14 cellular contexts compared by ENCODE assay signal in the genomic region with DNA sequence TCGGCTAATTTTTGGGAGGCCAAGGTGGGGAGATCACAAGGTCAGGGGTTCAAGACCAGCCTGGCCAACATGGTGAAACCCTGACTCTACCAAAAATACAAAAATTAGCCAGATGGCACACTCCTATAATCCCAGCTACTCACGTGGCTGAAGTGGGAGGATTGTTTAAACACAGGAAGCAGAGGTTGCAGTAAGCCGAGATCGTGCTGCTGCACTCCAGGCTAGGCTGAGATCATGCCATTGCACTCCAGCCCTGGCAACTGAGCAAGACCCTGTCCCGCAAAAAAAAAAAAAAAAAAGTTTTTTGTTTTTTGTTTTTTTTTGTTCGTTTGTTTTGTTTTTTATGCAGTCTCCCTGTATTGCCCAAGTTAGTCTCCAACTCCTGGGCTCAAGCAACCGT. TPM values are rescaled to one million over a fixed set of nuclear protein-coding genes. Genes with fewer than 3 reads are reported as not detected.
DNase-seq lines count a peak whose midpoint lies in the region; ATAC-seq lines count a peak whose summit lies in the region.
"Had no signal": no experiment of that assay in that cellular context is flagged by ENCODE, and none has a peak within 500 bp of the region (broad histone marks: within the 10 kb centered on the region; RNA-seq: fewer than 3 reads in every experiment).

No MANE protein-coding gene starts in this region.

- H3K9me3 ChIP-seq in T-helper 17 cell (ENCODE audit: control insufficient read depth, low read length, poor library complexity, severe bottlenecking): no peaks in the 10 kb centered on the region

- DNase-seq in activated naive CD4-positive, alpha-beta T cell (lab: John Stamatoyannopoulos, UW): no peak
- peak; percentile 32 for DNase-seq in MV-4-11 (lab: John Stamatoyannopoulos, UW)
- no peak for DNase-seq in T-helper 17 cell
- DNase-seq in midbrain (lab: John Stamatoyannopoulos, UW): no peak
- no peak for DNase-seq in NCI-H510A (lab: John Stamatoyannopoulos, UW)
- no peak for DNase-seq in activated T-helper 2 cell treated with anti-CD3 and anti-CD28 coated beads, Interferon-gamma antibody, Interleukin-2, Interleukin-4, amounts not matched to agents 10 μg/mL and 5 μg/mL and 100 μg/mL, durations not matched to agents 14 hours and 24 hours and 36 hours (ENCODE audit: low spot score)
- DNase-seq: C1 segment of cervical spinal cord; Calu3; CD4-positive, alpha-beta T cell; GM23248; H7 had no signal

- H3K27ac Mint-ChIP-seq in activated naive CD4-positive, alpha-beta T cell treated with anti-CD3 and anti-CD28 coated beads, Interleukin-2, amount 50 U/mL, for 24 hours: peak overlapping the region; percentile 36
- H3K27ac Mint-ChIP-seq in T-helper 17 cell: no peak overlapping the region
- no peak overlapping the region for H3K27ac Mint-ChIP-seq in activated T-helper 2 cell treated with anti-CD3 and anti-CD28 coated beads, Interferon-gamma antibody, Interleukin-2, Interleukin-4, amounts not matched to agents 10 μg/mL and 5 μg/mL and 100 μg/mL, durations not matched to agents 14 hours and 24 hours and 36 hours
- H3K27ac Mint-ChIP-seq: B cell; CD4-positive, alpha-beta T cell had no signal

- H3K4me1 Mint-ChIP-seq in activated naive CD4-positive, alpha-beta T cell treated with anti-CD3 and anti-CD28 coated beads, Interleukin-2, amount 50 U/mL, for 24 hours: no peaks in the 10 kb centered on the region
- H3K4me1 Mint-ChIP-seq in T-helper 17 cell: no peaks in the 10 kb centered on the region
- no peaks in the 10 kb centered on the region for H3K4me1 Mint-ChIP-seq in activated T-helper 2 cell treated with anti-CD3 and anti-CD28 coated beads, Interferon-gamma antibody, Interleukin-2, Interleukin-4, amounts not matched to agents 10 μg/mL and 5 μg/mL and 100 μg/mL, durations not matched to agents 14 hours and 24 hours and 36 hours (ENCODE audit: low read depth)
- H3K4me1 Mint-ChIP-seq: B cell had no signal

- H3K36me3 Mint-ChIP-seq in activated naive CD4-positive, alpha-beta T cell treated with anti-CD3 and anti-CD28 coated beads, Interleukin-2, amount 50 U/mL, for 24 hours: peaks cover 2% of the 10 kb centered on the region
- peaks cover 2% of the 10 kb centered on the region for H3K36me3 Mint-ChIP-seq in T-helper 17 cell (ENCODE audit: low read depth)
- no peaks in the 10 kb centered on the region for H3K36me3 Mint-ChIP-seq in activated T-helper 2 cell treated with anti-CD3 and anti-CD28 coated beads, Interferon-gamma antibody, Interleukin-2, Interleukin-4, amounts not matched to agents 10 μg/mL and 5 μg/mL and 100 μg/mL, durations not matched to agents 14 hours and 24 hours and 36 hours (ENCODE audit: low read depth)

- intact Hi-C loops in activated T-helper 2 cell treated with anti-CD3 and anti-CD28 coated beads, Interferon-gamma antibody, Interleukin-2, Interleukin-4, amounts not matched to agents 10 μg/mL and 5 μg/mL and 100 μg/mL, durations not matched to agents 14 hours and 24 hours and 36 hours (cut with micrococcal nuclease): no loop called here

- peaks cover 5% of the 10 kb centered on the region for H3K9me3 Mint-ChIP-seq in activated naive CD4-positive, alpha-beta T cell treated with anti-CD3 and anti-CD28 coated beads, Interleukin-2, amount 50 U/mL, for 24 hours
- H3K9me3 Mint-ChIP-seq in activated T-helper 2 cell treated with anti-CD3 and anti-CD28 coated beads, Interferon-gamma antibody, Interleukin-2, Interleukin-4, amounts not matched to agents 10 μg/mL and 5 μg/mL and 100 μg/mL, durations not matched to agents 14 hours and 24 hours and 36 hours: no peaks in the 10 kb centered on the region
- H3K9me3 Mint-ChIP-seq: CD4-positive, alpha-beta T cell had no signal

- no peak overlapping the region for H3K4me3 Mint-ChIP-seq in activated naive CD4-positive, alpha-beta T cell treated with anti-CD3 and anti-CD28 coated beads, Interleukin-2, amount 50 U/mL, for 24 hours
- peak overlapping the region; percentile 5 for H3K4me3 Mint-ChIP-seq in T-helper 17 cell
- H3K4me3 Mint-ChIP-seq in activated T-helper 2 cell treated with anti-CD3 and anti-CD28 coated beads, Interferon-gamma antibody, Interleukin-2, Interleukin-4, amounts not matched to agents 10 μg/mL and 5 μg/mL and 100 μg/mL, durations not matched to agents 14 hours and 24 hours and 36 hours (ENCODE audit: low read depth): no peak overlapping the region
- H3K4me3 Mint-ChIP-seq: B cell; CD4-positive, alpha-beta T cell had no signal

- ATAC-seq in T-helper 17 cell: no peak

- no peaks in the 10 kb centered on the region for H3K27me3 Mint-ChIP-seq in activated naive CD4-positive, alpha-beta T cell treated with anti-CD3 and anti-CD28 coated beads, Interleukin-2, amount 50 U/mL, for 24 hours
- H3K27me3 Mint-ChIP-seq in T-helper 17 cell: no peaks in the 10 kb centered on the region
- no peaks in the 10 kb centered on the region for H3K27me3 Mint-ChIP-seq in activated T-helper 2 cell treated with anti-CD3 and anti-CD28 coated beads, Interferon-gamma antibody, Interleukin-2, Interleukin-4, amounts not matched to agents 10 μg/mL and 5 μg/mL and 100 μg/mL, durations not matched to agents 14 hours and 24 hours and 36 hours (ENCODE audit: low read depth)

RNA-seq across cellular contexts. Expression of a gene that starts 21.2 kb away (rescaled TPM):
- 1 to 10 TPM; 1.5 to 4.1 TPM for total RNA-seq in T-helper 17 cell
- total RNA-seq in activated T-helper 2 cell treated with anti-CD3 and anti-CD28 coated beads, Interferon-gamma antibody, Interleukin-2, Interleukin-4, amounts not matched to agents 10 μg/mL and 5 μg/mL and 100 μg/mL, durations not matched to agents 14 hours and 24 hours and 36 hours: 5.2 and 6.5 TPM in 2 replicates
- total RNA-seq: GM23248 had no signal

RNA-seq across cellular contexts. Expression of a gene that starts 21.7 kb away (rescaled TPM):
- total RNA-seq in T-helper 17 cell: 10 to 100 TPM; 17.8 to 19.8 TPM
- 21.9 and 25.6 TPM in 2 replicates for total RNA-seq in activated T-helper 2 cell treated with anti-CD3 and anti-CD28 coated beads, Interferon-gamma antibody, Interleukin-2, Interleukin-4, amounts not matched to agents 10 μg/mL and 5 μg/mL and 100 μg/mL, durations not matched to agents 14 hours and 24 hours and 36 hours

RNA-seq across cellular contexts. Expression of a gene that starts 25.2 kb away (rescaled TPM):
- total RNA-seq in T-helper 17 cell: not detected
- not detected in 2 replicates for total RNA-seq in activated T-helper 2 cell treated with anti-CD3 and anti-CD28 coated beads, Interferon-gamma antibody, Interleukin-2, Interleukin-4, amounts not matched to agents 10 μg/mL and 5 μg/mL and 100 μg/mL, durations not matched to agents 14 hours and 24 hours and 36 hours
- total RNA-seq: B cell; Calu3; CD4-positive, alpha-beta T cell; Daoy; GM23248 had no signal

RNA-seq across cellular contexts. Expression of a gene that starts 27.5 kb away (rescaled TPM):
- not detected for total RNA-seq in T-helper 17 cell
- 0.62 and 0.97 TPM in 2 replicates for total RNA-seq in activated T-helper 2 cell treated with anti-CD3 and anti-CD28 coated beads, Interferon-gamma antibody, Interleukin-2, Interleukin-4, amounts not matched to agents 10 μg/mL and 5 μg/mL and 100 μg/mL, durations not matched to agents 14 hours and 24 hours and 36 hours
- total RNA-seq: B cell; Calu3; CD4-positive, alpha-beta T cell; Daoy had no signal

RNA-seq across cellular contexts. Expression of a gene that starts 31.4 kb away (rescaled TPM):
- 10 to 100 TPM; 34.0 to 36.2 TPM for total RNA-seq in T-helper 17 cell
- total RNA-seq in activated T-helper 2 cell treated with anti-CD3 and anti-CD28 coated beads, Interferon-gamma antibody, Interleukin-2, Interleukin-4, amounts not matched to agents 10 μg/mL and 5 μg/mL and 100 μg/mL, durations not matched to agents 14 hours and 24 hours and 36 hours: 51.6 and 53.2 TPM in 2 replicates
